Comparison of ENCODE assay signal across 19 cellular contexts in the genomic region with DNA sequence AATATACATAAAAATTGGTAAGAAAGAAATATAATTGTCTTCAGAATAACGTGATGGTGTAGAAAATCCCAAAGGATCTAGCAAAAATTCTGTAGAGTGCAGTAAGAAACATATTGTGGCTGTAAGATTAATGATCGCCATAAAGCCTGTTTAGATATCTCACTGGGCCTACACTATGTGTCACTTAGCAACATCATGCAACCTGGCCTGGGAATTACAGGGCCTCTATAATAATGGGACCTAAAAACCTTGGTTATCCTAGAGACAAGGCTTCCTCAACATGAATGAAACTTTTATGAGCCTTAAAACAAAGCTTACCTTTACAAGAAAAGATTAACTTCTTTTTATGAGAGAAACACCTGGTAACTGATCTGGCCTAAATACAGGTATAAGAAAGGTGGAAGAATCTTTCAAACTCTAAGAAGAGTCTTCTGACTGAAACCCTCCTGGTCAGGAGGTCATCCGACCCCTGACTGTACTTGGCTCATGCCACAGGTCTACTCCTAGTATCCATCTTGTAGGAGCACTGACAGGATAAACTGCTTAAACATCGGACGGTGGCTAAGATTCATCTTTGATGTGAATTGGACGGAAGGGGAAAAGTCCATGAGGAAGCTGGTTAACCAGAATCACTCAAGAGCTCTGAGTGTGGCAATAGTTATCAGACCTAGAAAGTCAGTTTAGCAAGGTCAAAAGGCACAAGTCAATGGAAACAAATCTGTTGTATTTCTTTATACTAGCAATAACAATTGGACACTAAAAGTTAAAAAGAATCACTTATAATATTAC.
DNase-seq lines count a peak whose midpoint lies in the region; ATAC-seq and TF ChIP-seq lines count a peak whose summit lies in the region.
"Had no signal": no experiment of that assay in that cellular context is flagged by ENCODE, and none has a peak within 500 bp of the region (broad histone marks: within the 10 kb centered on the region; RNA-seq: fewer than 3 reads in every experiment).

No MANE protein-coding gene starts in this region.

- H3K9me3 ChIP-seq in colonic mucosa (no peaks in the 10 kb centered on the region), mucosa of descending colon (no peaks in the 10 kb centered on the region), lower lobe of right lung (no peaks in the 10 kb centered on the region)
- H3K9me3 ChIP-seq: A549 had no signal

- H3K36me3 ChIP-seq in colonic mucosa (no peaks in the 10 kb centered on the region), mucosa of descending colon (ENCODE audit: low read depth) (no peaks in the 10 kb centered on the region), lower lobe of right lung (no peaks in the 10 kb centered on the region)

- no peak overlapping the region for H3K27ac ChIP-seq in colonic mucosa
- no peak overlapping the region for H3K27ac ChIP-seq in lower lobe of right lung
- H3K27ac ChIP-seq: A549 had no signal

- H3K27me3 ChIP-seq in colonic mucosa (no peaks in the 10 kb centered on the region), lower lobe of right lung (ENCODE audit: low read depth) (no peaks in the 10 kb centered on the region)

- H3K4me3 ChIP-seq in colonic mucosa (no peak overlapping the region), mucosa of descending colon (no peak overlapping the region), lower lobe of right lung (no peak overlapping the region)
- H3K4me3 ChIP-seq: A549, GM23338 had no signal

- no peaks in the 10 kb centered on the region for H3K4me1 ChIP-seq in colonic mucosa
- no peaks in the 10 kb centered on the region for H3K4me1 ChIP-seq in mucosa of descending colon (ENCODE audit: low read depth)
- H3K4me1 ChIP-seq in lower lobe of right lung = no peaks in the 10 kb centered on the region
- H3K4me1 ChIP-seq: A549 had no signal

- intact Hi-C loops in colonic mucosa (cut with DNase I) (no loop called here), mucosa of descending colon (cut with DNase I, micrococcal nuclease) (no loop called here), lower lobe of right lung (cut with DNase I) (no loop called here)

- TF ChIP-seq CTCF in colonic mucosa (IDR thresholded peaks at IDR 0.05) = no peak
- TF ChIP-seq CTCF in mucosa of descending colon (IDR thresholded peaks at IDR 0.05) = no peak
- TF ChIP-seq CTCF in lower lobe of right lung (IDR thresholded peaks at IDR 0.05) = no peak

- ATAC-seq in mucosa of descending colon = peak; percentile 97
- ATAC-seq in lower lobe of right lung = no peak
- no peak for ATAC-seq in HG03139 (IDR thresholded peaks at IDR 0.05; ENCODE audit: unreplicated experiment)
- ATAC-seq: A549, GM23338, HCT116 had no signal

- no peak overlapping the region for H3K9ac ChIP-seq in colonic mucosa (ENCODE audit: low read depth in 2 of 2, low read length in 2 of 2)

- DNase-seq in MV-4-11 (lab: John Stamatoyannopoulos, UW) (peak; percentile 15), colonic mucosa (peak; percentile 22), mucosa of descending colon (peak in 1 of 3 donors; percentile 7), lower lobe of right lung (no peak), HPDE6-E6E7 (ENCODE audit: extremely low spot score) (no peak)
- DNase-seq: 8988T; ACHN; C1 segment of cervical spinal cord; Calu3; CD4-positive, alpha-beta memory T cell; COR-L47; DMS53; DMS79 treated with DMSO at 0.1 percent for 48 hours; GF-D8; H9 had no signal

Comparison
In these comparisons a context has a peak if more than half of its experiments do, and no peak if none do; other contexts are left out.
1. DNase-seq: peak in MV-4-11 (single experiment) and colonic mucosa (single experiment); none in lower lobe of right lung (single experiment) and HPDE6-E6E7 (single experiment).